In the genomic region with DNA sequence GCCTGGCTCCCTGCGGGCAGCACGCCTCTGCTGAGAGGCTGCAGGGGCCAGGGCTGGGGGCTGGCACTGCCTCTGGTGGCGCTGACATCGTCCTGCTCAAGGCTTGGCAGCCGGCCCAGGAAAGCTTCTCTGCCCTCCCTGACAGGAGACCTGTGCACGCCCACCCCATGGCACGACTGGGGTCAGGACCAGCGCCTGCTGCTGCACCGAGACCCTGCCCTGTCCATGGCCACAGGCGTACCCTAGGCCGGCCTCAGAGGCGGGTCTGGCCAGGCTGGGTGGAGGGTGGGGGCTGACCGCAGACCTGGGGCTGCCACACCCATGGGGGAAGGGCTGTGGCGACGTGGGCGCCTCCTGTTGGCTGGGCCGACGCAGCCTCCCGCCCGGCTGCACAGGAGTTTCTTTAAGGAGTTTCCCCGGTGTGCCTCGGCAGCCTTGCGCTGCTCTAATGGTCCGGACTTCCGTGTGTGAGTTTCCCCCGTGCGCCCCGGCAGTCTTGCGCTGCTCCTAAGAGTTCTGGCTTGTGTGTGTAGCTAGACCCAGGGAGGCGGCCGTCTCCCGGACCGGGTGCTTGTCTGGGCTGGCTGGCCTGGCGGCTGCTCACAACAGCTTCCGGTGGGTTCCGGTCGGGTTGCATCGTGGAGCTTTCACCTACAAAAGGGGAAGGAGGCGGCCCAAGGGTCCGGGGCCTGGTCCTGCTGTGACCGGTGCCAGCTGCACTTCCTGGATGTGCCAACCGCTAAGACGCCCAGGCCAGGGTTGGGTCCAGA, we compare ENCODE assay signal across 8 cellular contexts. TPM values are rescaled to one million over a fixed set of nuclear protein-coding genes. Genes with fewer than 3 reads are reported as not detected.
A peak's percentile ranks its signal among the peaks of the same experiment; 100 is the strongest.
DNase-seq lines count a peak whose midpoint lies in the region; ATAC-seq and TF ChIP-seq lines count a peak whose summit lies in the region.

No MANE protein-coding gene starts in this region.

- peak; percentile 51 for ATAC-seq in HG03175 (IDR thresholded peaks at IDR 0.05; ENCODE audit: unreplicated experiment)
- ATAC-seq in Right ventricle myocardium superior (ENCODE audit: poor library complexity) = peak; percentile 69

- H3K27ac ChIP-seq in RWPE1 = peak overlapping the region; percentile 97

- peak; percentile 73 for DNase-seq in NK-92 treated with Interleukin-12 subunit alpha and Interleukin-12 subunit beta, amount 100 ng/mL, for 24 hours (lab: John Stamatoyannopoulos, UW)
- no peak for DNase-seq in NK-92 (lab: John Stamatoyannopoulos, UW; ENCODE audit: unreplicated experiment)
- peak; percentile 62 for DNase-seq in RWPE1 (ENCODE audit: low spot score)
- peak; percentile 81 for DNase-seq in activated gamma-delta T cell treated with Interleukin-2 at 50 U/mL for 16 hours
- DNase-seq in Right ventricle myocardium superior = peak; percentile 89
- DNase-seq in renal cortical epithelial cell (ENCODE audit: low read depth) = peak; percentile 60
- DNase-seq in DMS53 (lab: John Stamatoyannopoulos, UW) = no peak

- POLR2A ChIA-PET in RWPE1 (lab: Yijun Ruan, JAX; ENCODE audit: low non-redundant PET) = interaction anchor here (0.5 kb wide), 1 partner anchor 254 kb away, joined by 4 read pairs; no protein-coding TSS in a partner anchor

- TF ChIP-seq CTCF in RWPE1 (conservative IDR thresholded peaks at IDR 0.05; ENCODE audit: low read depth) = peak; percentile 47

- CTCF ChIA-PET in RWPE1 (lab: Yijun Ruan, JAX) = interaction anchor here (0.5 to 0.6 kb wide), 2 partner anchors 18 to 185 kb away, joined by 4 read pairs; no protein-coding TSS in a partner anchor

- intact Hi-C loops in Right ventricle myocardium superior (cut with DNase I) = no loop called here

RNA-seq across cellular contexts. Expression of a gene that starts 4.7 kb away (rescaled TPM):
- total RNA-seq in Right ventricle myocardium superior = 22.0 TPM
- 24.7 and 37.4 TPM in 2 replicates for total RNA-seq in renal cortical epithelial cell

RNA-seq across cellular contexts. Expression of a gene that starts 10.4 kb away (rescaled TPM):
- total RNA-seq in Right ventricle myocardium superior (15.6 TPM), renal cortical epithelial cell (23.4 and 26.7 TPM in 2 replicates)

RNA-seq across cellular contexts. Expression of a gene that starts 19.8 kb away (rescaled TPM):
- total RNA-seq in Right ventricle myocardium superior = 0.43 TPM
- total RNA-seq in renal cortical epithelial cell = not detected in 2 replicates

RNA-seq across cellular contexts. Expression of a gene that starts 54.5 kb away (rescaled TPM):
- total RNA-seq in Right ventricle myocardium superior = 14.1 TPM
- total RNA-seq in renal cortical epithelial cell = 26.2 and 34.5 TPM in 2 replicates

Comparison
In these comparisons a context has a peak if more than half of its experiments do, and no peak if none do; other contexts are left out.
1. DNase-seq: peak in NK-92 treated with Interleukin-12 subunit alpha and Interleukin-12 subunit beta, amount 100 ng/mL, for 24 hours (single experiment), RWPE1 (single experiment), activated gamma-delta T cell treated with Interleukin-2 at 50 U/mL for 16 hours (single experiment), Right ventricle myocardium superior (single experiment) and renal cortical epithelial cell (single experiment); none in NK-92 (single experiment) and DMS53 (single experiment).